In the genomic region with DNA sequence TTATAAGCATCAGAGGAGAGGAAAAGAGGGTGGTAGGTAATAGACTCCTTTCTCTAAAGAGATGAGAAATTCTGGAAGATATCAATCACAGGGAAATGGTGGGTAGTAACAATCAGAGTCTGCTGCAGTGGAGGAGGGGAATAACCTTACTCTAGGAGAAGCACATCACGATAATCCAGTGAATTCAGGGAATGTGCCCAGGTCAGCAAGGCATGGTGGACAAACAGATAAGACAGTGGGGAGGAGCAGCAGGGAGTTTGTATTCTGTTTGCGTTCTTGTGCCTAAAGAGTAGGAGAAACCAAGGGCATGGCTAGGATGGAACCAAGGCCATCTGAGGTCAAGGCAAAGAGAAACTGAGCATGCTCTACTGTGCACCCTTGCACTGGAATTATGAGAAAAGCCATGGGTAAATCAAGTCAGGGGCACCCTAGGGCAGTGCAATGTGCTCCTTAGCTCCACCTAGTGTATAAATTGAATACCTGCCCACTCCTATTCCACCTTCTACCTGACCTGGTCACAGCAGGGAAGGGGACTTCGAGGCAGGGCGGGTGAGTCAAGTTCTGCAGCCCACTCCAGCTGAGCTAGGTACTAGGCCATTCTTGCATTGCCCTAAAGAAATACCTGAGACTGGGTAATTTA, we compare ENCODE assay signal across 9 cellular contexts. TPM values are rescaled to one million over a fixed set of nuclear protein-coding genes. Genes with fewer than 3 reads are reported as not detected.
DNase-seq lines count a peak whose midpoint lies in the region; ATAC-seq, FAIRE-seq and TF ChIP-seq lines count a peak whose summit lies in the region.
"Had no signal": no experiment of that assay in that cellular context is flagged by ENCODE, and none has a peak within 500 bp of the region (broad histone marks: within the 10 kb centered on the region; RNA-seq: fewer than 3 reads in every experiment).

No MANE protein-coding gene starts in this region.

- H3K27me3 ChIP-seq in RWPE2 (ENCODE audit: insufficient read depth, poor library complexity, severe bottlenecking) (no peaks in the 10 kb centered on the region), keratinocyte (ENCODE audit: control insufficient read depth, extremely low read depth, insufficient read depth, low read length) (no peaks in the 10 kb centered on the region)

- H3K9me1 ChIP-seq in keratinocyte (ENCODE audit: control insufficient read depth, extremely low read depth, insufficient read depth, low read length), result no peaks in the 10 kb centered on the region

- no peak overlapping the region for H3K9ac ChIP-seq in keratinocyte (ENCODE audit: control insufficient read depth, extremely low read depth, insufficient read depth, low read length)

- TF ChIP-seq CTCF in CD14-positive monocyte (IDR thresholded peaks at IDR 0.05) (peak; percentile 40), RWPE2 (IDR thresholded peaks at IDR 0.05; ENCODE audit: poor library complexity, severe bottlenecking) (peak; percentile 74), keratinocyte (optimal IDR thresholded peaks at IDR 0.05 in 1 of 3, IDR thresholded peaks at IDR 0.05 in 1 of 3, conservative IDR thresholded peaks at IDR 0.05 in 1 of 3; ENCODE audit: extremely low read depth in 1 of 3, insufficient read depth in 2 of 3, low read length in 3 of 3) (peak; percentile 64 to 78 (median 78))

- dilution Hi-C loops in keratinocyte (cut with MboI; ENCODE audit: extremely low pct_ligation_motif_present, low sequenced_read_pairs), result no loop called here

- H3K27ac Mint-ChIP-seq in CD14-positive monocyte, result no peak overlapping the region

- ATAC-seq in GM21390 (IDR thresholded peaks at IDR 0.05; ENCODE audit: unreplicated experiment) (peak; percentile 47), RWPE2 (ENCODE audit: low read depth) (peak; percentile 72; the same call in 2 of the 3 replicates)

- H2AFZ ChIP-seq in keratinocyte (ENCODE audit: control insufficient read depth, low read length), result no peak overlapping the region

- H3K4me3 ChIP-seq in RWPE2 (ENCODE audit: severe bottlenecking), result no peak overlapping the region
- no peak overlapping the region for H3K4me3 ChIP-seq in keratinocyte (ENCODE audit: control insufficient read depth in 2 of 3, extremely low read depth in 1 of 3, insufficient read depth in 2 of 3, low read depth in 1 of 3, low read length in 3 of 3)
- H3K4me3 ChIP-seq: lung had no signal

- FAIRE-seq in keratinocyte (lab: Jason Lieb, UNC), result no peak

- H3K27ac ChIP-seq in RWPE2 (ENCODE audit: poor library complexity, severe bottlenecking) (no peak overlapping the region), keratinocyte (ENCODE audit: control insufficient read depth, insufficient read depth, low read length) (no peak overlapping the region)

- H3K79me2 ChIP-seq in keratinocyte (ENCODE audit: control insufficient read depth, insufficient read depth, low read length), result no peaks in the 10 kb centered on the region

- H3K4me1 ChIP-seq in RWPE2 (ENCODE audit: insufficient read depth, poor library complexity, severe bottlenecking) (peaks cover 5% of the 10 kb centered on the region), keratinocyte (ENCODE audit: control insufficient read depth, extremely low read depth, insufficient read depth, low read length) (peaks cover 5% of the 10 kb centered on the region)

- H3K27me3 Mint-ChIP-seq in CD14-positive monocyte (ENCODE audit: low read depth in 3 of 3), result peaks cover 0 to 1% (median 1%) of the 10 kb centered on the region in 3 donors

- H3K9me3 ChIP-seq in RWPE2 (ENCODE audit: severe bottlenecking) (no peaks in the 10 kb centered on the region), keratinocyte (ENCODE audit: control insufficient read depth, low read depth, low read length) (no peaks in the 10 kb centered on the region)

- DNase-seq in CD14-positive monocyte (ENCODE audit: low spot score), result no peak
- no peak for DNase-seq in RWPE2 (ENCODE audit: low spot score)
- no peak for DNase-seq in keratinocyte (ENCODE audit: low read depth, low spot score)
- no peak for DNase-seq in DMS153 (lab: John Stamatoyannopoulos, UW)
- no peak for DNase-seq in NCI-H2227 (lab: John Stamatoyannopoulos, UW; ENCODE audit: unreplicated experiment)
- no peak for DNase-seq in SW 1271 (lab: John Stamatoyannopoulos, UW)
- no peak for DNase-seq in NK-92 treated with Interleukin-12 subunit alpha and Interleukin-12 subunit beta, amount 100 ng/mL, for 24 hours (lab: John Stamatoyannopoulos, UW)

- H4K20me1 ChIP-seq in keratinocyte (ENCODE audit: control insufficient read depth, extremely low read depth, insufficient read depth, low read length), result no peaks in the 10 kb centered on the region

- H3K36me3 ChIP-seq in RWPE2 (ENCODE audit: low read depth), result no peaks in the 10 kb centered on the region
- no peaks in the 10 kb centered on the region for H3K36me3 ChIP-seq in keratinocyte (ENCODE audit: control insufficient read depth in 2 of 2, extremely low read depth in 1 of 2, insufficient read depth in 2 of 2, low read length in 2 of 2)

- H3K36me3 Mint-ChIP-seq in CD14-positive monocyte, result peaks cover 0 to 2% of the 10 kb centered on the region in 2 donors

- no peak overlapping the region for H3K4me2 ChIP-seq in keratinocyte (ENCODE audit: control insufficient read depth, extremely low read depth, insufficient read depth, low read depth, low read length)

- H3K4me1 Mint-ChIP-seq in CD14-positive monocyte, result no peaks in the 10 kb centered on the region

- intact Hi-C loops in CD14-positive monocyte (cut with micrococcal nuclease), result no loop called here

- H3K4me3 Mint-ChIP-seq in CD14-positive monocyte, result no peak overlapping the region

- peaks cover 0 to 2% (median 1%) of the 10 kb centered on the region in 7 donors for H3K9me3 Mint-ChIP-seq in CD14-positive monocyte

RNA-seq across cellular contexts. Expression of a gene that starts 31.6 kb away (rescaled TPM):
- polyA plus RNA-seq in CD14-positive monocyte (1 to 10 TPM; 3.5 to 6.4 TPM), keratinocyte (4.3 to 13.6 TPM (median 7.4 TPM) in 3 replicates)
- 4.5 TPM for polyA plus RNA-seq in keratinocyte (2011; ENCODE audit: low read depth)
- polyA plus RNA-seq in keratinocyte (2011; cell fraction: cytosol; rRNA removed), result 3.7 and 4.5 TPM in 2 replicates
- polyA plus RNA-seq in keratinocyte (2011; cell fraction: nucleus; rRNA removed), result 17.0 and 21.3 TPM in 2 replicates
- polyA plus RNA-seq in keratinocyte (2012; ENCODE audit: low replicate concordance), result 3.8 and 4.5 TPM in 2 replicates
- polyA minus RNA-seq in keratinocyte, result 0.92 to 13.9 TPM (median 3.6 TPM) in 3 replicates
- 6.5 TPM for polyA minus RNA-seq in keratinocyte (2011; cell fraction: cytosol; rRNA and poly(A)+ RNA removed)
- polyA minus RNA-seq in keratinocyte (2011; cell fraction: nucleus; rRNA and poly(A)+ RNA removed), result 10.4 and 23.0 TPM in 2 replicates
